In genomic region chr14:24188251-24189058, GRCh38 we compare ENCODE assay signal across 8 cellular contexts. TPM values are rescaled to one million over a fixed set of nuclear protein-coding genes. Genes with fewer than 3 reads are reported as not detected.
DNase-seq lines count a peak whose midpoint lies in the region; ATAC-seq and TF ChIP-seq lines count a peak whose summit lies in the region.

Gene IPO4 (minus strand): TSS chr14:24188816. CDS start chr14:24188787, 29 bp downstream.

- peaks cover 24 to 53% (median 47%) of the 10 kb centered on the region in 7 donors for H3K4me1 Mint-ChIP-seq in naive thymus-derived CD4-positive, alpha-beta T cell
- peaks cover 40% of the 10 kb centered on the region for H3K4me1 Mint-ChIP-seq in stimulated activated memory B cell treated with anti-CD40 and anti-IgM and Interleukin-4, amounts not matched to agents 10 μg/mL and 1 μg/mL and 100 μg/mL, for 72 hours

- POLR2A ChIA-PET in naive thymus-derived CD4-positive, alpha-beta T cell (lab: Charles Lee), result interaction anchor here (0.6 to 2.8 kb wide), 21 partner anchors 9 to 1155 kb away, joined by 3 to 21 read pairs (median 4); partner anchors contain the start of genes CHMP4A, DCAF11, IRF9 and MDP1

- DNase-seq in EH (ENCODE audit: low read depth), result peak; percentile 98
- DNase-seq in GOT3 (lab: John Stamatoyannopoulos, UW), result peak; percentile 39
- peak; percentile 97 for DNase-seq in LNCaP clone FGC (ENCODE audit: low read depth)
- DNase-seq in RPMI8226, result peak; percentile 96
- peak; percentile 92 for DNase-seq in activated T-helper 1 cell treated with anti-CD3 and anti-CD28 coated beads, Interleukin-2, amount 50 U/mL, for 16 hours (ENCODE audit: low read depth in 1 of 2, low spot score in 1 of 2)
- peak; percentile 98 to 99 for DNase-seq in fibroblast of lung (ENCODE audit: low read depth in 2 of 2)
- DNase-seq in naive thymus-derived CD4-positive, alpha-beta T cell, result peak; percentile 75 to 97 (median 94)

- H3K4me3 ChIP-seq in LNCaP clone FGC (ENCODE audit: low read depth, low read length) (peak within 1 kb of the TSS; percentile 97), fibroblast of lung (replicated peaks in 1 of 4; ENCODE audit: control extremely low read depth in 1 of 4, insufficient read depth in 1 of 4, low read depth in 3 of 4, low read length in 4 of 4) (peak within 1 kb of the TSS; percentile 78 to 87 (median 82))
- peak within 1 kb of the TSS; percentile 89 for H3K4me3 ChIP-seq in naive thymus-derived CD4-positive, alpha-beta T cell (ENCODE audit: low read length)

- TF ChIP-seq CTCF in LNCaP clone FGC (IDR thresholded peaks at IDR 0.05; ENCODE audit: control insufficient read depth, extremely low read depth, insufficient read depth) (no peak), fibroblast of lung (conservative IDR thresholded peaks at IDR 0.05 in 1 of 2, IDR thresholded peaks at IDR 0.05 in 1 of 2; ENCODE audit: low read depth in 1 of 2, low read length in 2 of 2) (no peak)

- peaks cover 4% of the 10 kb centered on the region for H3K4me1 ChIP-seq in fibroblast of lung (ENCODE audit: control insufficient read depth, extremely low read depth, insufficient read depth, low read length)
- peaks cover 15 to 16% of the 10 kb centered on the region in 2 donors for H3K4me1 ChIP-seq in naive thymus-derived CD4-positive, alpha-beta T cell (ENCODE audit: control insufficient read depth in 2 of 2, insufficient read depth in 2 of 2, low read length in 2 of 2)

- H3K9ac ChIP-seq in fibroblast of lung (ENCODE audit: insufficient read depth, low read length), result peak within 1 kb of the TSS; percentile 80

- ATAC-seq in naive thymus-derived CD4-positive, alpha-beta T cell, result peak; percentile 97
- ATAC-seq in stimulated activated memory B cell treated with anti-CD40 and anti-IgM and Interleukin-4, amounts not matched to agents 10 μg/mL and 1 μg/mL and 100 μg/mL, for 72 hours, result peak; percentile 97

- peaks cover 29% of the 10 kb centered on the region for H3K36me3 ChIP-seq in fibroblast of lung (ENCODE audit: control insufficient read depth, insufficient read depth, low read length)
- H3K36me3 ChIP-seq in naive thymus-derived CD4-positive, alpha-beta T cell (ENCODE audit: control insufficient read depth in 2 of 3, insufficient read depth in 3 of 3, low read length in 3 of 3), result peaks cover 3 to 49% (median 5%) of the 10 kb centered on the region in 3 experiments

- peaks cover 0 to 2% (median 0%) of the 10 kb centered on the region in 11 donors for H3K9me3 Mint-ChIP-seq in naive thymus-derived CD4-positive, alpha-beta T cell
- H3K9me3 Mint-ChIP-seq in stimulated activated memory B cell treated with anti-CD40 and anti-IgM and Interleukin-4, amounts not matched to agents 10 μg/mL and 1 μg/mL and 100 μg/mL, for 72 hours, result no peaks in the 10 kb centered on the region

- peak within 1 kb of the TSS; percentile 82 to 96 (median 92) for H3K27ac Mint-ChIP-seq in naive thymus-derived CD4-positive, alpha-beta T cell
- H3K27ac Mint-ChIP-seq in stimulated activated memory B cell treated with anti-CD40 and anti-IgM and Interleukin-4, amounts not matched to agents 10 μg/mL and 1 μg/mL and 100 μg/mL, for 72 hours, result peak within 1 kb of the TSS; percentile 87

- intact Hi-C loops in naive thymus-derived CD4-positive, alpha-beta T cell (cut with micrococcal nuclease), result loop anchor here (1.0 to 2.0 kb wide), 14 partner anchors 8 to 243 kb away; partner anchors contain the start of genes CHMP4A (in 2 of the 2), GMPR2 (in 2 of the 2), IRF9 (in 2 of the 2) and NEDD8 (in 2 of the 2)

- peaks cover 14% of the 10 kb centered on the region for H3K79me2 ChIP-seq in fibroblast of lung (ENCODE audit: control insufficient read depth, insufficient read depth, low read length)

- peak within 1 kb of the TSS; percentile 89 to 96 (median 90) for H3K4me3 Mint-ChIP-seq in naive thymus-derived CD4-positive, alpha-beta T cell
- peak within 1 kb of the TSS; percentile 96 for H3K4me3 Mint-ChIP-seq in stimulated activated memory B cell treated with anti-CD40 and anti-IgM and Interleukin-4, amounts not matched to agents 10 μg/mL and 1 μg/mL and 100 μg/mL, for 72 hours

- H3K4me2 ChIP-seq in fibroblast of lung (ENCODE audit: extremely low read depth, insufficient read depth, low read length), result peak within 1 kb of the TSS; percentile 97

- peaks cover 0 to 25% (median 11%) of the 10 kb centered on the region in 5 donors for H3K36me3 Mint-ChIP-seq in naive thymus-derived CD4-positive, alpha-beta T cell
- peaks cover 55% of the 10 kb centered on the region for H3K36me3 Mint-ChIP-seq in stimulated activated memory B cell treated with anti-CD40 and anti-IgM and Interleukin-4, amounts not matched to agents 10 μg/mL and 1 μg/mL and 100 μg/mL, for 72 hours

- CTCF ChIA-PET in naive thymus-derived CD4-positive, alpha-beta T cell (lab: Charles Lee), result interaction anchor here (1.3 to 2.1 kb wide), 3 partner anchors 27 to 248 kb away, joined by 4 to 7 read pairs (median 6); partner anchors contain the start of genes IRF9 and TINF2

- H3K27me3 ChIP-seq in fibroblast of lung (ENCODE audit: control insufficient read depth, insufficient read depth, low read length), result no peaks in the 10 kb centered on the region
- no peaks in the 10 kb centered on the region for H3K27me3 ChIP-seq in naive thymus-derived CD4-positive, alpha-beta T cell (ENCODE audit: control insufficient read depth in 2 of 2, insufficient read depth in 2 of 2, low read length in 2 of 2)

- peak within 1 kb of the TSS; percentile 86 for H3K27ac ChIP-seq in fibroblast of lung (ENCODE audit: insufficient read depth, low read length)
- peak within 1 kb of the TSS; percentile 83 for H3K27ac ChIP-seq in naive thymus-derived CD4-positive, alpha-beta T cell (ENCODE audit: low read depth, low read length)

- peak within 1 kb of the TSS; percentile 54 for H2AFZ ChIP-seq in fibroblast of lung (ENCODE audit: low read length)

- H3K9me3 ChIP-seq in fibroblast of lung (ENCODE audit: control insufficient read depth, insufficient read depth, low read depth, low read length), result no peaks in the 10 kb centered on the region
- no peaks in the 10 kb centered on the region for H3K9me3 ChIP-seq in naive thymus-derived CD4-positive, alpha-beta T cell (ENCODE audit: control insufficient read depth in 2 of 3, low read length in 3 of 3)

- no peaks in the 10 kb centered on the region for H3K27me3 Mint-ChIP-seq in naive thymus-derived CD4-positive, alpha-beta T cell
- H3K27me3 Mint-ChIP-seq in stimulated activated memory B cell treated with anti-CD40 and anti-IgM and Interleukin-4, amounts not matched to agents 10 μg/mL and 1 μg/mL and 100 μg/mL, for 72 hours, result no peaks in the 10 kb centered on the region

- H4K20me1 ChIP-seq in fibroblast of lung (ENCODE audit: control insufficient read depth, extremely low read depth, insufficient read depth, low read length), result no peaks in the 10 kb centered on the region

RNA-seq across cellular contexts. Expression of gene IPO4, which starts in this region (rescaled TPM):
- total RNA-seq in fibroblast of lung, result 22.6 and 25.3 TPM in 2 replicates
- polyA plus RNA-seq in fibroblast of lung, result 12.4 and 27.8 TPM in 2 replicates
- polyA plus RNA-seq in fibroblast of lung (2012), result 22.1 and 48.7 TPM in 2 replicates
- 68.3 and 133 TPM in 2 replicates for polyA minus RNA-seq in fibroblast of lung (ENCODE audit: low replicate concordance)
- total RNA-seq in naive thymus-derived CD4-positive, alpha-beta T cell, result 10 to 100 TPM; 21.5 to 45.2 (median 42.2) TPM
- 10 to 100 TPM; 17.5 to 36.2 TPM for polyA plus RNA-seq in naive thymus-derived CD4-positive, alpha-beta T cell

Comparison
In these comparisons a context has a peak if more than half of its experiments do, and no peak if none do; other contexts are left out.
1. Peak in every context shown above with its lines: DNase-seq, ATAC-seq, H3K4me3 ChIP-seq and H3K27ac ChIP-seq.
2. DNase-seq: peak in every context shown above with its lines; median percentile 98 in fibroblast of lung; 98 in EH; 97 in LNCaP clone FGC; 96 in RPMI8226; 94 in naive thymus-derived CD4-positive, alpha-beta T cell; 92 in activated T-helper 1 cell treated with anti-CD3 and anti-CD28 coated beads, Interleukin-2, amount 50 U/mL, for 16 hours; 39 in GOT3.